ENCODE assay signal across 1 cellular context in genomic region chr3:130894130-130894872, GRCh38.
TF ChIP-seq lines count a peak whose summit lies in the region.

No MANE protein-coding gene starts in this region.

TF ChIP-seq in HEK293, 187 proteins besides CTCF, POLR2A, EP300 and RAD21 (continued from another document):
- TF ChIP-seq ZNF221 (tag by site-specific recombination; IDR thresholded peaks at IDR 0.05; ENCODE audit: borderline replicate concordance), result no peak
- peak; percentile 23; the same call in 1 of the 2 replicates for TF ChIP-seq EGR2 (tag by site-specific recombination; IDR thresholded peaks at IDR 0.05; ENCODE audit: low read depth)
- no peak for TF ChIP-seq ZNF266 (tag by site-specific recombination; IDR thresholded peaks at IDR 0.05; ENCODE audit: low read depth)
- TF ChIP-seq ZBTB20 (tag by site-specific recombination; IDR thresholded peaks at IDR 0.05), result 0 out of 2 replicates have a peak, but pooled peaks have one; percentile 10
- TF ChIP-seq GFI1B (tag by site-specific recombination; IDR thresholded peaks at IDR 0.05), result no peak
- TF ChIP-seq, protein P1, sequence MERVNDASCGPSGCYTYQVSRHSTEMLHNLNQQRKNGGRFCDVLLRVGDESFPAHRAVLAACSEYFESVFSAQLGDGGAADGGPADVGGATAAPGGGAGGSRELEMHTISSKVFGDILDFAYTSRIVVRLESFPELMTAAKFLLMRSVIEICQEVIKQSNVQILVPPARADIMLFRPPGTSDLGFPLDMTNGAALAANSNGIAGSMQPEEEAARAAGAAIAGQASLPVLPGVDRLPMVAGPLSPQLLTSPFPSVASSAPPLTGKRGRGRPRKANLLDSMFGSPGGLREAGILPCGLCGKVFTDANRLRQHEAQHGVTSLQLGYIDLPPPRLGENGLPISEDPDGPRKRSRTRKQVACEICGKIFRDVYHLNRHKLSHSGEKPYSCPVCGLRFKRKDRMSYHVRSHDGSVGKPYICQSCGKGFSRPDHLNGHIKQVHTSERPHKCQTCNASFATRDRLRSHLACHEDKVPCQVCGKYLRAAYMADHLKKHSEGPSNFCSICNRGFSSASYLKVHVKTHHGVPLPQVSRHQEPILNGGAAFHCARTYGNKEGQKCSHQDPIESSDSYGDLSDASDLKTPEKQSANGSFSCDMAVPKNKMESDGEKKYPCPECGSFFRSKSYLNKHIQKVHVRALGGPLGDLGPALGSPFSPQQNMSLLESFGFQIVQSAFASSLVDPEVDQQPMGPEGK (tag by site-specific recombination; IDR thresholded peaks at IDR 0.05), result peak; percentile 66
- peak; percentile 11; the same call in 1 of the 2 replicates for TF ChIP-seq GLIS2 (tag by site-specific recombination; IDR thresholded peaks at IDR 0.05)
- TF ChIP-seq ZIC2 (tag by site-specific recombination; IDR thresholded peaks at IDR 0.05), result no peak
- TF ChIP-seq ZNF133 (tag by site-specific recombination; IDR thresholded peaks at IDR 0.05), result no peak
- no peak for TF ChIP-seq ZFP37 (tag by site-specific recombination; IDR thresholded peaks at IDR 0.05)
- no peak for TF ChIP-seq ZFP69B (tag by site-specific recombination; IDR thresholded peaks at IDR 0.05)
- peak; percentile 34 for TF ChIP-seq ZFHX2 (tag by site-specific recombination; conservative IDR thresholded peaks at IDR 0.05)
- TF ChIP-seq PRDM4 (tag by site-specific recombination; IDR thresholded peaks at IDR 0.05), result peak; percentile 45; the same call in 1 of the 2 replicates
- no peak for TF ChIP-seq ZNF24 (tag by site-specific recombination; IDR thresholded peaks at IDR 0.05)
- no peak for TF ChIP-seq ZNF211 (tag by site-specific recombination; IDR thresholded peaks at IDR 0.05; ENCODE audit: low read depth)
- TF ChIP-seq ZNF580 (tag by site-specific recombination; IDR thresholded peaks at IDR 0.05), result no peak
- TF ChIP-seq, protein P2, sequence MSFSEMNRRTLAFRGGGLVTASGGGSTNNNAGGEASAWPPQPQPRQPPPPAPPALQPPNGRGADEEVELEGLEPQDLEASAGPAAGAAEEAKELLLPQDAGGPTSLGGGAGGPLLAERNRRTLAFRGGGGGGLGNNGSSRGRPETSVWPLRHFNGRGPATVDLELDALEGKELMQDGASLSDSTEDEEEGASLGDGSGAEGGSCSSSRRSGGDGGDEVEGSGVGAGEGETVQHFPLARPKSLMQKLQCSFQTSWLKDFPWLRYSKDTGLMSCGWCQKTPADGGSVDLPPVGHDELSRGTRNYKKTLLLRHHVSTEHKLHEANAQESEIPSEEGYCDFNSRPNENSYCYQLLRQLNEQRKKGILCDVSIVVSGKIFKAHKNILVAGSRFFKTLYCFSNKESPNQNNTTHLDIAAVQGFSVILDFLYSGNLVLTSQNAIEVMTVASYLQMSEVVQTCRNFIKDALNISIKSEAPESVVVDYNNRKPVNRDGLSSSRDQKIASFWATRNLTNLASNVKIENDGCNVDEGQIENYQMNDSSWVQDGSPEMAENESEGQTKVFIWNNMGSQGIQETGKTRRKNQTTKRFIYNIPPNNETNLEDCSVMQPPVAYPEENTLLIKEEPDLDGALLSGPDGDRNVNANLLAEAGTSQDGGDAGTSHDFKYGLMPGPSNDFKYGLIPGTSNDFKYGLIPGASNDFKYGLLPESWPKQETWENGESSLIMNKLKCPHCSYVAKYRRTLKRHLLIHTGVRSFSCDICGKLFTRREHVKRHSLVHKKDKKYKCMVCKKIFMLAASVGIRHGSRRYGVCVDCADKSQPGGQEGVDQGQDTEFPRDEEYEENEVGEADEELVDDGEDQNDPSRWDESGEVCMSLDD (tag by site-specific recombination; IDR thresholded peaks at IDR 0.05), result 0 out of 2 replicates have a peak, but pooled peaks have one; percentile 43
- TF ChIP-seq, protein P3, sequence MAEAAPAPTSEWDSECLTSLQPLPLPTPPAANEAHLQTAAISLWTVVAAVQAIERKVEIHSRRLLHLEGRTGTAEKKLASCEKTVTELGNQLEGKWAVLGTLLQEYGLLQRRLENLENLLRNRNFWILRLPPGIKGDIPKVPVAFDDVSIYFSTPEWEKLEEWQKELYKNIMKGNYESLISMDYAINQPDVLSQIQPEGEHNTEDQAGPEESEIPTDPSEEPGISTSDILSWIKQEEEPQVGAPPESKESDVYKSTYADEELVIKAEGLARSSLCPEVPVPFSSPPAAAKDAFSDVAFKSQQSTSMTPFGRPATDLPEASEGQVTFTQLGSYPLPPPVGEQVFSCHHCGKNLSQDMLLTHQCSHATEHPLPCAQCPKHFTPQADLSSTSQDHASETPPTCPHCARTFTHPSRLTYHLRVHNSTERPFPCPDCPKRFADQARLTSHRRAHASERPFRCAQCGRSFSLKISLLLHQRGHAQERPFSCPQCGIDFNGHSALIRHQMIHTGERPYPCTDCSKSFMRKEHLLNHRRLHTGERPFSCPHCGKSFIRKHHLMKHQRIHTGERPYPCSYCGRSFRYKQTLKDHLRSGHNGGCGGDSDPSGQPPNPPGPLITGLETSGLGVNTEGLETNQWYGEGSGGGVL (tag by site-specific recombination; IDR thresholded peaks at IDR 0.05), result peak; percentile 97
- TF ChIP-seq ZNF670 (tag by site-specific recombination; IDR thresholded peaks at IDR 0.05; ENCODE audit: low read depth), result no peak
- TF ChIP-seq ZSCAN30 (tag by site-specific recombination; IDR thresholded peaks at IDR 0.05), result no peak
- TF ChIP-seq ZNF521 (tag by site-specific recombination; IDR thresholded peaks at IDR 0.05), result no peak
- TF ChIP-seq ZNF37A (tag by site-specific recombination; IDR thresholded peaks at IDR 0.05), result no peak
- TF ChIP-seq ZSCAN5A (tag by site-specific recombination; IDR thresholded peaks at IDR 0.05), result no peak
- no peak for TF ChIP-seq ZNF626 (tag by site-specific recombination; IDR thresholded peaks at IDR 0.05)
- no peak for TF ChIP-seq ZNF555 (tag by site-specific recombination; conservative IDR thresholded peaks at IDR 0.05)
- no peak for TF ChIP-seq ZNF449 (tag by site-specific recombination; IDR thresholded peaks at IDR 0.05)
- TF ChIP-seq MZF1 (tag by site-specific recombination; IDR thresholded peaks at IDR 0.05; ENCODE audit: borderline replicate concordance), result no peak
- no peak for TF ChIP-seq ZNF350 (tag by site-specific recombination; IDR thresholded peaks at IDR 0.05)
- no peak for TF ChIP-seq ZNF394 (tag by site-specific recombination; IDR thresholded peaks at IDR 0.05; ENCODE audit: borderline replicate concordance)
- no peak for TF ChIP-seq TCF7L2 (IDR thresholded peaks at IDR 0.05; ENCODE audit: borderline replicate concordance, low read depth, low read length)
